Comparison of ENCODE assay signal across 10 cellular contexts in genomic region chr5:143536364-143536763, GRCh38.
DNase-seq lines count a peak whose midpoint lies in the region; ATAC-seq and TF ChIP-seq lines count a peak whose summit lies in the region.
"Had no signal": no experiment of that assay in that cellular context is flagged by ENCODE, and none has a peak within 500 bp of the region (broad histone marks: within the 10 kb centered on the region; RNA-seq: fewer than 3 reads in every experiment).

No MANE protein-coding gene starts in this region.

- H3K4me1 ChIP-seq in prostate gland (replicated peaks), result no peaks in the 10 kb centered on the region

- intact Hi-C loops in prostate gland (cut with DNase I), result no loop called here

- TF ChIP-seq POLR2A in prostate gland (IDR thresholded peaks at IDR 0.05), result no peak

- 98% methylated on average over 3 of the region's 3 CpGs for WGBS in prostate gland

- TF ChIP-seq CTCF in AG09309 (IDR thresholded peaks at IDR 0.05; ENCODE audit: control insufficient read depth, insufficient read depth, low read depth, low read length, missing control alignments) (no peak), prostate gland (IDR thresholded peaks at IDR 0.05) (no peak)

- ATAC-seq in GM19395 (IDR thresholded peaks at IDR 0.05; ENCODE audit: unreplicated experiment), result no peak
- no peak for ATAC-seq in GM19467 (IDR thresholded peaks at IDR 0.05; ENCODE audit: unreplicated experiment)

- H3K4me3 ChIP-seq in AG09309 (ENCODE audit: control insufficient read depth, low read depth, low read length), result no peak overlapping the region
- no peak overlapping the region for H3K4me3 ChIP-seq in prostate gland
- H3K4me3 ChIP-seq: SK-N-MC had no signal

- no peaks in the 10 kb centered on the region for H3K36me3 ChIP-seq in prostate gland

- DNase-seq in AG09309 (ENCODE audit: low read depth) (peak; percentile 93), LoVo (ENCODE audit: low spot score) (peak; percentile 32), dedifferentiated amniotic fluid mesenchymal stem cell (ENCODE audit: extremely low spot score) (peak; percentile 88), myocyte (ENCODE audit: low read depth) (peak; percentile 95), OCI-M1 (lab: John Stamatoyannopoulos, UW) (no peak), prostate gland (ENCODE audit: low spot score) (no peak)
- DNase-seq: NCI-H2029 treated with DMSO at 0.1 percent for 48 hours had no signal

- no peaks in the 10 kb centered on the region for H3K27me3 ChIP-seq in prostate gland (replicated peaks; ENCODE audit: insufficient read depth)

- H3K9me3 ChIP-seq in prostate gland, result no peaks in the 10 kb centered on the region

- H3K27ac ChIP-seq in prostate gland, result no peak overlapping the region
- H3K27ac ChIP-seq: SK-N-MC had no signal

Comparison
In these comparisons a context has a peak if more than half of its experiments do, and no peak if none do; other contexts are left out.
1. DNase-seq: peak in AG09309 (single experiment), LoVo (single experiment), dedifferentiated amniotic fluid mesenchymal stem cell (single experiment) and myocyte (single experiment); none in OCI-M1 (single experiment) and prostate gland (single experiment).